Comparison of ENCODE assay signal across 8 cellular contexts in the genomic region with DNA sequence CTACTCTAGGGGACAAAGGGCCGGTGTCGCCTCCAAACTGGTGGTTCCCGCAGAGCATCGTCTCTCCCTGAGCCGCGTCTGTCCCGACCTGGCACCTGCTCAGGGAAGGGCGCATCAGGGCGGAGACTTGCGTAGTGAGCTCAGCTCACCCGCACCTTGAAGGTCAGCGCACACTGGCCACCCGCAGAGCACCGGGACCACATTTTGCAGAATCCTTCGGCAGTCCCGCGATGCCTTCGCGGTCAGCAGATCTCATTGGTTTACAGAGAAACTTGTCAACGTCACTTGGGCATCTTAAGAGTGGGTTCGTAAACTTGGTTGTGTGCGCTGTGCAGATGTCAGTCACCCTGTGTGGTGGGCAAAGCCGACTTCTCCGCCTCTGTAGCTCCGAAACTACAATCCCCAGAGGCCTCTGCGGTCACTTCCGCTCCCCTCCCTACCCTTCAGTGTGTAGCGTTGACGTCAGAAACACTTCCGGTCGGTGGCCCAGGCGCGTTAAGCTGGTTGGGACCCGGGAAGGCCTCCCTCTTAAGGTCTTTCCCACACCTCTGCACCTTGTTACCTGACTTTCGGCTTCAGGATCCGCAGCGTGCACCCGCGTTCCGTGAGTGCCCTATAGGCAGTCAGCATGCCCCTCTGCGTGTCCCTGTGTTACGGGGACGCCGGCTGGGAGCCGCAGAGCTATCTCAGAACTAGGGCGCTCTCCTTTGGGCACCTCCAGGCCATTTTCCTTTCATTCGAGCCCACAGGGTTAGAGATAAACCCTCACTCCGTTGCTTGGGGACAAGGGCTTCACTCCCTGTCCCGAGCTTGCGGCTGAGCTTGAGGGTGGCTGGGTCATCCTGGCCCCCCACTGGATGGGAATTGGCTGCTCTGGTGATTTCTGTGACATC. TPM values are rescaled to one million over a fixed set of nuclear protein-coding genes. Genes with fewer than 3 reads are reported as not detected.
DNase-seq lines count a peak whose midpoint lies in the region; TF ChIP-seq lines count a peak whose summit lies in the region.

No MANE protein-coding gene starts in this region.

- H3K27ac Mint-ChIP-seq in activated CD4-positive, alpha-beta T cell treated with anti-CD3 and anti-CD28 coated beads, Interleukin-2, amount 10 ng/mL, durations not matched to agents 24 days and 14 days, result no peak overlapping the region

- no peak for TF ChIP-seq CTCF in colonic mucosa (IDR thresholded peaks at IDR 0.05)

- in situ Hi-C loops in Caki2 (cut with HindIII; ENCODE audit: low pct_unique_long_range_greater_than_20kb, low sequenced_read_pairs), result no loop called here

- peaks cover 35% of the 10 kb centered on the region for H3K9me3 Mint-ChIP-seq in activated CD4-positive, alpha-beta T cell treated with anti-CD3 and anti-CD28 coated beads, Interleukin-2, amount 10 ng/mL, durations not matched to agents 24 days and 14 days

- peaks cover 68% of the 10 kb centered on the region for H3K36me3 Mint-ChIP-seq in activated CD4-positive, alpha-beta T cell treated with anti-CD3 and anti-CD28 coated beads, Interleukin-2, amount 10 ng/mL, durations not matched to agents 24 days and 14 days (ENCODE audit: low read depth)

- H3K4me3 Mint-ChIP-seq in activated CD4-positive, alpha-beta T cell treated with anti-CD3 and anti-CD28 coated beads, Interleukin-2, amount 10 ng/mL, durations not matched to agents 24 days and 14 days, result peak overlapping the region; percentile 84

- intact Hi-C loops in activated CD4-positive, alpha-beta T cell treated with anti-CD3 and anti-CD28 coated beads, Interleukin-2, amount 10 ng/mL, durations not matched to agents 24 days and 14 days (cut with micrococcal nuclease), result no loop called here
- intact Hi-C loops in colonic mucosa (cut with DNase I), result no loop called here

- no peaks in the 10 kb centered on the region for H3K9me3 ChIP-seq in colonic mucosa

- H3K4me3 ChIP-seq in colonic mucosa, result peak overlapping the region; percentile 73

- peak overlapping the region; percentile 50 to 79 for H3K9ac ChIP-seq in colonic mucosa (ENCODE audit: low read depth in 2 of 2, low read length in 2 of 2)

- no peaks in the 10 kb centered on the region for H3K4me1 ChIP-seq in colonic mucosa

- no peaks in the 10 kb centered on the region for H3K27me3 ChIP-seq in colonic mucosa

- DNase-seq in Caki2 (ENCODE audit: low read depth), result peak; percentile 89
- DNase-seq in H4 (ENCODE audit: low spot score), result peak; percentile 91
- DNase-seq in NCI-H2081 (lab: John Stamatoyannopoulos, UW), result peak; percentile 85 to 90
- peak; percentile 90 for DNase-seq in activated CD4-positive, alpha-beta T cell treated with anti-CD3 and anti-CD28 coated beads, Interleukin-2, amount 10 ng/mL, durations not matched to agents 24 days and 14 days
- peak; percentile 92 for DNase-seq in colonic mucosa
- DNase-seq in kidney glomerular epithelial cell (lab: John Stamatoyannopoulos, UW), result peak; percentile 77
- peak; percentile 76 for DNase-seq in stimulated activated CD4-positive, alpha-beta T cell treated with anti-CD3 and anti-CD28 coated beads, Interleukin-15, amount 100 ng/mL, for 48 hours (ENCODE audit: low read depth in 2 of 2)
- no peak for DNase-seq in NCI-H1694 (lab: John Stamatoyannopoulos, UW)

- no peaks in the 10 kb centered on the region for H3K36me3 ChIP-seq in colonic mucosa

- H3K4me1 Mint-ChIP-seq in activated CD4-positive, alpha-beta T cell treated with anti-CD3 and anti-CD28 coated beads, Interleukin-2, amount 10 ng/mL, durations not matched to agents 24 days and 14 days, result peaks cover 4% of the 10 kb centered on the region

- peak overlapping the region; percentile 74 for H3K27ac ChIP-seq in colonic mucosa

- H3K27me3 Mint-ChIP-seq in activated CD4-positive, alpha-beta T cell treated with anti-CD3 and anti-CD28 coated beads, Interleukin-2, amount 10 ng/mL, durations not matched to agents 24 days and 14 days, result no peaks in the 10 kb centered on the region

RNA-seq across cellular contexts. Expression of gene ZNF527, which starts 36.5 kb away (rescaled TPM):
- total RNA-seq in Caki2 (2014; rRNA removed; shearing (Covaris generic); ENCODE audit: low replicate concordance), result 2.1 and 7.6 TPM in 2 replicates
- total RNA-seq in H4 (2014; rRNA removed; shearing (Covaris generic)), result 6.2 and 6.3 TPM in 2 replicates
- 3.5 and 4.9 TPM in 2 replicates for total RNA-seq in activated CD4-positive, alpha-beta T cell treated with anti-CD3 and anti-CD28 coated beads, Interleukin-2, amount 10 ng/mL, durations not matched to agents 24 days and 14 days
- 1 to 10 TPM; 2.4 to 3.0 TPM for total RNA-seq in colonic mucosa
